9 cellular contexts compared by ENCODE assay signal in the genomic region with DNA sequence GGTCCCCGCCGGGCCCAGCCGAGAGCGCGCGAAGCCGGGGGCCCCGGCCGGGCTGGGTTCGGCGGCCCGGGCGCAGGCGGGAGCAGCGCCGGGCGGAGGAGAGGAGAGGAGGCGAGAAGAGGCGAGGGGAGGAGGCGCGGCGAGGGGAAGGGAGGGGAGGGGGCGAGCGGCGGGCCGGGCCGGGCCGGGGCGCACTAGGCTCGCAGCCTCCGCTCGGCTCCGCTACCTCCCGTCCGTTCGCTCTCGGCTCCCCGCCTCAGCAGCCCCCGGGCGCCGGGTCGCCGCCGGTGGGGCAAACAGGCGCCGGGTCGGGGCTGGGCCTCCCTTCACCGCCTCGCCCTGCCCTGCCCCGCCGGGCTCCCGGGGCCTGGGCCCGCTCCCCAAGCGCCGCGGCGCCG. TPM values are rescaled to one million over a fixed set of nuclear protein-coding genes. Genes with fewer than 3 reads are reported as not detected.
A peak's percentile ranks its signal among the peaks of the same experiment; 100 is the strongest.
DNase-seq lines count a peak whose midpoint lies in the region; ATAC-seq and TF ChIP-seq lines count a peak whose summit lies in the region.
"Had no signal": no experiment of that assay in that cellular context is flagged by ENCODE, and none has a peak within 500 bp of the region (broad histone marks: within the 10 kb centered on the region; RNA-seq: fewer than 3 reads in every experiment).

No MANE protein-coding gene starts in this region.

- TF ChIP-seq CTCF in PC-3 (conservative IDR thresholded peaks at IDR 0.05; ENCODE audit: low read depth, low read length) (no peak), foreskin keratinocyte (conservative IDR thresholded peaks at IDR 0.05) (no peak), omental fat pad (IDR thresholded peaks at IDR 0.05) (no peak)

- no peak overlapping the region for H3K27ac Mint-ChIP-seq in activated T-cell treated with anti-CD3 and anti-CD28 coated beads, Interleukin-2, amount 50 U/mL, for 24 hours

- CTCF ChIA-PET in PC-3 (lab: Charles Lee) = no interaction called here

- no peaks in the 10 kb centered on the region for H3K9me3 Mint-ChIP-seq in activated T-cell treated with anti-CD3 and anti-CD28 coated beads, Interleukin-2, amount 50 U/mL, for 24 hours

- peak overlapping the region; percentile 30; the same call in 1 of the 2 replicates for H3K4me3 ChIP-seq in PC-3 (ENCODE audit: low read length)

- peaks cover 4% of the 10 kb centered on the region for H3K4me1 Mint-ChIP-seq in activated T-cell treated with anti-CD3 and anti-CD28 coated beads, Interleukin-2, amount 50 U/mL, for 24 hours (ENCODE audit: low read depth)

- no peaks in the 10 kb centered on the region for H3K4me1 ChIP-seq in PC-3 (ENCODE audit: insufficient read depth, low read length)
- H3K4me1 ChIP-seq in foreskin keratinocyte = no peaks in the 10 kb centered on the region

- no peaks in the 10 kb centered on the region for H3K9me3 ChIP-seq in PC-3 (ENCODE audit: low read length)

- H3K27ac ChIP-seq in PC-3 (ENCODE audit: low read length) (no peak overlapping the region), foreskin keratinocyte (no peak overlapping the region)

- no peaks in the 10 kb centered on the region for H3F3A ChIP-seq in PC-3 (ENCODE audit: low read length, unreplicated experiment)

- H3K36me3 Mint-ChIP-seq in activated T-cell treated with anti-CD3 and anti-CD28 coated beads, Interleukin-2, amount 50 U/mL, for 24 hours (ENCODE audit: low read depth) = no peaks in the 10 kb centered on the region

- H3K4me3 Mint-ChIP-seq in activated T-cell treated with anti-CD3 and anti-CD28 coated beads, Interleukin-2, amount 50 U/mL, for 24 hours = no peak overlapping the region

- no peaks in the 10 kb centered on the region for H3K36me3 ChIP-seq in PC-3 (ENCODE audit: low read depth, low read length)

- peak overlapping the region; percentile 17; the same call in 1 of the 2 replicates for H3K4me2 ChIP-seq in PC-3 (ENCODE audit: low read length)

- peaks cover 54% of the 10 kb centered on the region for H3K27me3 ChIP-seq in PC-3 (ENCODE audit: low read length)
- peaks cover 92% of the 10 kb centered on the region for H3K27me3 ChIP-seq in foreskin keratinocyte

- intact Hi-C loops in PC-3 (cut with micrococcal nuclease) = no loop called here

- no peak overlapping the region for H3K9ac ChIP-seq in PC-3 (ENCODE audit: low read length)

- H3K9me2 ChIP-seq in PC-3 (replicated peaks; ENCODE audit: low read length) = no peaks in the 10 kb centered on the region

- no peaks in the 10 kb centered on the region for H4K20me1 ChIP-seq in PC-3 (ENCODE audit: low read length)

- H3K27me3 Mint-ChIP-seq in activated T-cell treated with anti-CD3 and anti-CD28 coated beads, Interleukin-2, amount 50 U/mL, for 24 hours = peaks cover 52% of the 10 kb centered on the region

- no peaks in the 10 kb centered on the region for H3K79me2 ChIP-seq in PC-3 (ENCODE audit: low read length)

- BruUV-seq in PC-3 (replicated peaks; lab: Mats Ljungman, UMichigan) = no TSS peak

- POLR2A ChIA-PET in PC-3 (lab: Charles Lee; ENCODE audit: unreplicated experiment) = no interaction called here

- H2AFZ ChIP-seq in PC-3 (ENCODE audit: low read length) = no peak overlapping the region

- ATAC-seq in PC-3 = no peak
- ATAC-seq in foreskin keratinocyte = peak; percentile 24
- ATAC-seq in omental fat pad (ENCODE audit: low FRiP score) = peak; percentile 13
- no peak for ATAC-seq in GM21526 (IDR thresholded peaks at IDR 0.05; ENCODE audit: low FRiP score, unreplicated experiment)

- peak; percentile 64 for DNase-seq in AG08396 (ENCODE audit: low spot score)
- DNase-seq in PC-3 = no peak
- DNase-seq in foreskin keratinocyte = no peak
- no peak for DNase-seq in omental fat pad (ENCODE audit: low spot score)
- DNase-seq in activated T-cell treated with anti-CD3 and anti-CD28 coated beads, Interleukin-2, amount 50 U/mL, for 24 hours = no peak
- DNase-seq in HUDEP-2 (lab: John Stamatoyannopoulos, UW; ENCODE audit: unreplicated experiment in 76 of 76) = no peak
- DNase-seq in NCI-H1092 (lab: John Stamatoyannopoulos, UW) = no peak
- DNase-seq: NCI-H345 had no signal

RNA-seq across cellular contexts. Expression of a gene that starts 0.3 kb away (rescaled TPM):
- total RNA-seq in PC-3 (2014; rRNA removed) = not detected in 2 replicates
- total RNA-seq in foreskin keratinocyte = 0.24 and 0.35 TPM in 2 replicates
- polyA plus RNA-seq in foreskin keratinocyte = 0.26 and 0.29 TPM in 2 replicates
- total RNA-seq in omental fat pad = 1 to 10 TPM in 3 of 4 donors, under 1 TPM in 1; 0.95 to 3.7 (median 3.1) TPM

Comparison
In these comparisons a context has a peak if more than half of its experiments do, and no peak if none do; other contexts are left out.
1. ATAC-seq: peak in foreskin keratinocyte (single experiment) and omental fat pad (single experiment); none in PC-3 (single experiment) and GM21526 (single experiment).